1 cellular context compared by ENCODE assay signal in the genomic region with DNA sequence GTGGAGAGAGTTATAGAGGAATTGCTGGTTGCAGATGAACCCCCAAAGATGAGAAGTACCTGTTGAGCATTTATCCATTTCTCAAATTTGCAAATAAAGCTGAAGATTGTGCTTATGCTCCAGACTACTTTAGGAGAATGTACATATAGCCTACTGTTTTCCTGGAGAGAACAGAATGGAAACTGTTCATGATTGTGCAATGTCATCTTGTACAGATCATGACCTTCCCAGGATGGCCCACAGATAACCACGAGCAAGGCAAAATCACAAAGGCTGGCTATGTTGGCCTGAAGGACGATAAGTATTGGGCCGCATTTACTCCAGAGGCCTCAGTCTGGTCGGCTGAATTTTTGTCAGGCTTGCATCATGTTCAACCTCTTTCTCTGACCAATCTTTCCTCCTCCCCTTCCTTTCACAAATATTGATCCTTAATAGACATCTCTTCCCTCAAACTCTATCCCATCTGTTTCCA.
A peak's percentile ranks its signal among the peaks of the same experiment; 100 is the strongest.
TF ChIP-seq lines count a peak whose summit lies in the region.

No MANE protein-coding gene starts in this region.

TF ChIP-seq in A549, 52 proteins besides CTCF, POLR2A, EP300 and RAD21 (continued from another document):
- TF ChIP-seq, protein P1, sequence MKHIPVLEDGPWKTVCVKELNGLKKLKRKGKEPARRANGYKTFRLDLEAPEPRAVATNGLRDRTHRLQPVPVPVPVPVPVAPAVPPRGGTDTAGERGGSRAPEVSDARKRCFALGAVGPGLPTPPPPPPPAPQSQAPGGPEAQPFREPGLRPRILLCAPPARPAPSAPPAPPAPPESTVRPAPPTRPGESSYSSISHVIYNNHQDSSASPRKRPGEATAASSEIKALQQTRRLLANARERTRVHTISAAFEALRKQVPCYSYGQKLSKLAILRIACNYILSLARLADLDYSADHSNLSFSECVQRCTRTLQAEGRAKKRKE (CRISPR knock-in tag; IDR thresholded peaks at IDR 0.05; ENCODE audit: low read depth), result peak; percentile 98
- TF ChIP-seq, protein P2, sequence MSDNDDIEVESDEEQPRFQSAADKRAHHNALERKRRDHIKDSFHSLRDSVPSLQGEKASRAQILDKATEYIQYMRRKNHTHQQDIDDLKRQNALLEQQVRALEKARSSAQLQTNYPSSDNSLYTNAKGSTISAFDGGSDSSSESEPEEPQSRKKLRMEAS (IDR thresholded peaks at IDR 0.05), result peak; percentile 49; the same call in 1 of the 2 replicates
- no peak for TF ChIP-seq GATA3 (IDR thresholded peaks at IDR 0.05; ENCODE audit: borderline replicate concordance)
- peak; percentile 83; the same call in 1 of the 2 replicates for TF ChIP-seq ZSCAN20 (CRISPR knock-in tag; IDR thresholded peaks at IDR 0.05)
- TF ChIP-seq FOSB (CRISPR knock-in tag; IDR thresholded peaks at IDR 0.05), result peak; percentile 67
- no peak for TF ChIP-seq NR3C1 (IDR thresholded peaks at IDR 0.05)
- TF ChIP-seq FOXS1 (CRISPR knock-in tag; IDR thresholded peaks at IDR 0.05), result 0 out of 2 replicates have a peak, but pooled peaks have one; percentile 39
- no peak for TF ChIP-seq FOSL2 (IDR thresholded peaks at IDR 0.05)
- TF ChIP-seq FOSL2 (CRISPR knock-in tag; IDR thresholded peaks at IDR 0.05), result no peak
- TF ChIP-seq MAZ (IDR thresholded peaks at IDR 0.05; ENCODE audit: borderline replicate concordance, low read depth, low read length), result no peak
- no peak for TF ChIP-seq NFE2L2 (conservative IDR thresholded peaks at IDR 0.05; ENCODE audit: low read length)
- TF ChIP-seq KDM1A (IDR thresholded peaks at IDR 0.05; ENCODE audit: low read depth), result no peak
- TF ChIP-seq CBX2 (IDR thresholded peaks at IDR 0.05; ENCODE audit: borderline replicate concordance, low read depth), result no peak
- no peak for TF ChIP-seq CBX8 (IDR thresholded peaks at IDR 0.05)
- TF ChIP-seq, protein P3, sequence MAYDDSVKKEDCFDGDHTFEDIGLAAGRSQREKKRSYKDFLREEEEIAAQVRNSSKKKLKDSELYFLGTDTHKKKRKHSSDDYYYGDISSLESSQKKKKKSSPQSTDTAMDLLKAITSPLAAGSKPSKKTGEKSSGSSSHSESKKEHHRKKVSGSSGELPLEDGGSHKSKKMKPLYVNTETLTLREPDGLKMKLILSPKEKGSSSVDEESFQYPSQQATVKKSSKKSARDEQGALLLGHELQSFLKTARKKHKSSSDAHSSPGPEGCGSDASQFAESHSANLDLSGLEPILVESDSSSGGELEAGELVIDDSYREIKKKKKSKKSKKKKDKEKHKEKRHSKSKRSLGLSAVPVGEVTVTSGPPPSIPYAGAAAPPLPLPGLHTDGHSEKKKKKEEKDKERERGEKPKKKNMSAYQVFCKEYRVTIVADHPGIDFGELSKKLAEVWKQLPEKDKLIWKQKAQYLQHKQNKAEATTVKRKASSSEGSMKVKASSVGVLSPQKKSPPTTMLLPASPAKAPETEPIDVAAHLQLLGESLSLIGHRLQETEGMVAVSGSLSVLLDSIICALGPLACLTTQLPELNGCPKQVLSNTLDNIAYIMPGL (CRISPR knock-in tag; IDR thresholded peaks at IDR 0.05; ENCODE audit: borderline replicate concordance), result no peak
- TF ChIP-seq ZFP36 (IDR thresholded peaks at IDR 0.05; ENCODE audit: borderline replicate concordance, partially characterized antibody), result no peak
- TF ChIP-seq HOXB13 (CRISPR knock-in tag; IDR thresholded peaks at IDR 0.05; ENCODE audit: low read depth), result peak; percentile 71; the same call in 1 of the 2 replicates
- TF ChIP-seq, protein P4, sequence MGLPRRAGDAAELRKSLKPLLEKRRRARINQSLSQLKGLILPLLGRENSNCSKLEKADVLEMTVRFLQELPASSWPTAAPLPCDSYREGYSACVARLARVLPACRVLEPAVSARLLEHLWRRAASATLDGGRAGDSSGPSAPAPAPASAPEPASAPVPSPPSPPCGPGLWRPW (IDR thresholded peaks at IDR 0.05), result no peak
- TF ChIP-seq TFCP2L1 (CRISPR knock-in tag; IDR thresholded peaks at IDR 0.05), result no peak
- TF ChIP-seq TP53 (CRISPR knock-in tag; IDR thresholded peaks at IDR 0.05), result no peak
- TF ChIP-seq HOXA7 (CRISPR knock-in tag; IDR thresholded peaks at IDR 0.05), result no peak
- TF ChIP-seq BHLHE40 (IDR thresholded peaks at IDR 0.05; ENCODE audit: low read depth, low read length), result no peak
- no peak for TF ChIP-seq CHD4 (IDR thresholded peaks at IDR 0.05; ENCODE audit: borderline replicate concordance)
- no peak for TF ChIP-seq RNF2 (IDR thresholded peaks at IDR 0.05; ENCODE audit: borderline replicate concordance, low read depth)
- no peak for TF ChIP-seq ZC3H11A (IDR thresholded peaks at IDR 0.05)
- no peak for TF ChIP-seq MYC (IDR thresholded peaks at IDR 0.05; ENCODE audit: borderline replicate concordance, low read length)
- no peak; the same call in 2 of the 3 replicates for TF ChIP-seq SMC3 (IDR thresholded peaks at IDR 0.05)
- peak; percentile 70 for TF ChIP-seq RARB (CRISPR knock-in tag; IDR thresholded peaks at IDR 0.05)
- TF ChIP-seq, protein P5, sequence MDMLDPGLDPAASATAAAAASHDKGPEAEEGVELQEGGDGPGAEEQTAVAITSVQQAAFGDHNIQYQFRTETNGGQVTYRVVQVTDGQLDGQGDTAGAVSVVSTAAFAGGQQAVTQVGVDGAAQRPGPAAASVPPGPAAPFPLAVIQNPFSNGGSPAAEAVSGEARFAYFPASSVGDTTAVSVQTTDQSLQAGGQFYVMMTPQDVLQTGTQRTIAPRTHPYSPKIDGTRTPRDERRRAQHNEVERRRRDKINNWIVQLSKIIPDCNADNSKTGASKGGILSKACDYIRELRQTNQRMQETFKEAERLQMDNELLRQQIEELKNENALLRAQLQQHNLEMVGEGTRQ (IDR thresholded peaks at IDR 0.05), result no peak
- TF ChIP-seq JUNB (IDR thresholded peaks at IDR 0.05), result peak; percentile 75
- no peak for TF ChIP-seq POLR2AphosphoS2 (conservative IDR thresholded peaks at IDR 0.05; ENCODE audit: low read length)
- no peak for TF ChIP-seq ESRRA (IDR thresholded peaks at IDR 0.05; ENCODE audit: borderline replicate concordance, low read length)
